Comparison of ENCODE assay signal across 14 cellular contexts in the genomic region with DNA sequence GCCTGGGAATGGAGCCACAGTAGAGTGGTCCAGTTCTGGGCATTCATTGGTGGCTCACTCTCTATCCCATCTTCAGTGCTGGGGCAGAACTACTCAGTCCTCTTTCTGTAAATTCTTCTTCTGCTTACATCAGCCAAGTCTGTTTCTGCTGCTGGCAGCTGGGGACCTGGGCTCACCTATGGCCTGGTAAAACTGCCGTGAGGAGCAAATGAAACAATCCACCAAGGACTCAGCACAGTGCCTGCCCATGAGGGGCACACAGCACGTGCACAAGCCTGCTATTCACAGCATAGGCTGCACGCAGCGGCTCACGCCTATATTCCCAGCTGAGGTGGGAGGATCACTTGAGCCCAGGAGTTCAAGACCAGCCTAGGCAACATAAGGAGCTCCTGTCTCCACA. TPM values are rescaled to one million over a fixed set of nuclear protein-coding genes. Genes with fewer than 3 reads are reported as not detected.
DNase-seq lines count a peak whose midpoint lies in the region; ATAC-seq, FAIRE-seq and TF ChIP-seq lines count a peak whose summit lies in the region.
"Had no signal": no experiment of that assay in that cellular context is flagged by ENCODE, and none has a peak within 500 bp of the region (broad histone marks: within the 10 kb centered on the region; RNA-seq: fewer than 3 reads in every experiment).

No MANE protein-coding gene starts in this region.

- no peaks in the 10 kb centered on the region for H3K27me3 ChIP-seq in osteoblast (ENCODE audit: insufficient read depth, low read length)

- peak overlapping the region in 3 of 5 experiments; percentile 45 to 55 (median 46) for H3K27ac Mint-ChIP-seq in brain
- H3K27ac Mint-ChIP-seq: B cell had no signal

- H2AFZ ChIP-seq in osteoblast (ENCODE audit: low read length), result peak overlapping the region; percentile 18

- H3K4me2 ChIP-seq in A549, result 0 out of 3 replicates have a peak overlapping the region, but pooled peaks have one; percentile 7
- no peak overlapping the region for H3K4me2 ChIP-seq in osteoblast (ENCODE audit: insufficient read depth, low read length)

- peaks cover 3% of the 10 kb centered on the region for H3K27me3 Mint-ChIP-seq in brain
- H3K27me3 Mint-ChIP-seq: B cell; CD4-positive, alpha-beta memory T cell had no signal

- no peak for TF ChIP-seq POLR2A in A549 (IDR thresholded peaks at IDR 0.05; ENCODE audit: low read length)

- peaks cover 42% of the 10 kb centered on the region for H3K4me1 Mint-ChIP-seq in brain

- no peaks in the 10 kb centered on the region for H4K20me1 ChIP-seq in osteoblast (ENCODE audit: insufficient read depth, low read length)

- peaks cover 62% of the 10 kb centered on the region for H3K4me1 ChIP-seq in A549
- 0 out of 2 replicates have a peak, but pooled peaks cover 2% of the 10 kb centered on the region for H3K4me1 ChIP-seq in HEK293 (ENCODE audit: control insufficient read depth, insufficient read depth, low read length)
- peaks cover 35% of the 10 kb centered on the region for H3K4me1 ChIP-seq in osteoblast (ENCODE audit: insufficient read depth, low read length)

- POLR2A ChIA-PET in A549 (lab: Yijun Ruan, JAX) (interaction anchor here (0.6 kb wide), 1 partner anchor 26 kb away, joined by 3 read pairs; no protein-coding TSS in a partner anchor), HEK293 (lab: Yijun Ruan, JAX) (no interaction called here)

- H3K36me3 Mint-ChIP-seq in brain, result no peaks in the 10 kb centered on the region
- H3K36me3 Mint-ChIP-seq: CD4-positive, alpha-beta memory T cell had no signal

- no peaks in the 10 kb centered on the region for H3K79me2 ChIP-seq in osteoblast (ENCODE audit: insufficient read depth, low read length)

- TF ChIP-seq EP300 in A549 (IDR thresholded peaks at IDR 0.05), result no peak

- H3K9me3 Mint-ChIP-seq in brain, result peaks cover 0 to 4% (median 0%) of the 10 kb centered on the region in 5 experiments
- H3K9me3 Mint-ChIP-seq: CD4-positive, alpha-beta memory T cell had no signal

- peak overlapping the region; percentile 78 to 89 for H3K27ac ChIP-seq in A549
- H3K27ac ChIP-seq in HEK293 (ENCODE audit: extremely low read depth, low read depth, low read length), result no peak overlapping the region
- no peak overlapping the region for H3K27ac ChIP-seq in osteoblast (ENCODE audit: low read depth, low read length)

- no peak overlapping the region for H3K4me3 Mint-ChIP-seq in brain
- H3K4me3 Mint-ChIP-seq: B cell; CD4-positive, alpha-beta memory T cell had no signal

- ATAC-seq in A549 (no peak), HG03460 (IDR thresholded peaks at IDR 0.05; ENCODE audit: unreplicated experiment) (no peak)

- TF ChIP-seq RAD21 in A549 (conservative IDR thresholded peaks at IDR 0.05 in 1 of 2, IDR thresholded peaks at IDR 0.05 in 1 of 2), result no peak

- no peak for TF ChIP-seq CTCF in A549 (IDR thresholded peaks at IDR 0.05)
- no peak for TF ChIP-seq CTCF in HEK293 (tag by site-specific recombination; IDR thresholded peaks at IDR 0.05)
- no peak for TF ChIP-seq CTCF in brain (conservative IDR thresholded peaks at IDR 0.05)
- TF ChIP-seq CTCF in osteoblast (IDR thresholded peaks at IDR 0.05; ENCODE audit: extremely low read depth, low read depth, low read length), result no peak

- H3K36me3 ChIP-seq in HEK293 (ENCODE audit: control insufficient read depth in 2 of 2, insufficient read depth in 1 of 2, low read length in 2 of 2), result no peaks in the 10 kb centered on the region
- no peaks in the 10 kb centered on the region for H3K36me3 ChIP-seq in osteoblast (ENCODE audit: insufficient read depth, low read length)

- H3K4me3 ChIP-seq in A549, result no peak overlapping the region
- H3K4me3 ChIP-seq in HEK293 (ENCODE audit: low read depth, low read length), result no peak overlapping the region
- H3K4me3 ChIP-seq in osteoblast (ENCODE audit: insufficient read depth, low read length), result no peak overlapping the region

- no peak for DNase-seq in A549 (ENCODE audit: low read depth in 1 of 2, low spot score in 1 of 2)
- DNase-seq in osteoblast (ENCODE audit: insufficient read length, low spot score, missing footprints), result no peak
- no peak for DNase-seq in NCI-H2227 (lab: John Stamatoyannopoulos, UW; ENCODE audit: unreplicated experiment)
- no peak for DNase-seq in GF-D8 (lab: John Stamatoyannopoulos, UW)
- DNase-seq in epidermal melanocyte (ENCODE audit: insufficient read length, low spot score), result no peak
- DNase-seq: CD4-positive, alpha-beta memory T cell; H7; NCI-H1436; NCI-H2107; SIG-M5 had no signal

- no peak for FAIRE-seq in A549 (lab: Jason Lieb, UNC)

- CTCF ChIA-PET in A549 (lab: Yijun Ruan, JAX) (interaction anchor here (0.6 to 2.2 kb wide), 4 partner anchors 11 to 241 kb away, joined by 3 to 9 read pairs (median 4); no protein-coding TSS in a partner anchor), HEK293 (lab: Yijun Ruan, JAX) (interaction anchor here (0.6 to 2.0 kb wide), 6 partner anchors 32 to 666 kb away, joined by 3 to 5 read pairs (median 4); no protein-coding TSS in a partner anchor)

- H3K9me3 ChIP-seq in A549 (no peaks in the 10 kb centered on the region), HEK293 (ENCODE audit: control insufficient read depth, insufficient read depth, low read depth, low read length) (no peaks in the 10 kb centered on the region), osteoblast (ENCODE audit: low read depth, low read length) (no peaks in the 10 kb centered on the region)

- WGBS in A549 (ENCODE audit: missing lambda C conversion rate), result 86% methylated on average over 5 of the region's 5 CpGs

TF ChIP-seq in A549, 52 proteins besides CTCF, POLR2A, EP300 and RAD21 (continues in another document):
- TF ChIP-seq, protein P1, sequence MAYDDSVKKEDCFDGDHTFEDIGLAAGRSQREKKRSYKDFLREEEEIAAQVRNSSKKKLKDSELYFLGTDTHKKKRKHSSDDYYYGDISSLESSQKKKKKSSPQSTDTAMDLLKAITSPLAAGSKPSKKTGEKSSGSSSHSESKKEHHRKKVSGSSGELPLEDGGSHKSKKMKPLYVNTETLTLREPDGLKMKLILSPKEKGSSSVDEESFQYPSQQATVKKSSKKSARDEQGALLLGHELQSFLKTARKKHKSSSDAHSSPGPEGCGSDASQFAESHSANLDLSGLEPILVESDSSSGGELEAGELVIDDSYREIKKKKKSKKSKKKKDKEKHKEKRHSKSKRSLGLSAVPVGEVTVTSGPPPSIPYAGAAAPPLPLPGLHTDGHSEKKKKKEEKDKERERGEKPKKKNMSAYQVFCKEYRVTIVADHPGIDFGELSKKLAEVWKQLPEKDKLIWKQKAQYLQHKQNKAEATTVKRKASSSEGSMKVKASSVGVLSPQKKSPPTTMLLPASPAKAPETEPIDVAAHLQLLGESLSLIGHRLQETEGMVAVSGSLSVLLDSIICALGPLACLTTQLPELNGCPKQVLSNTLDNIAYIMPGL (CRISPR knock-in tag; IDR thresholded peaks at IDR 0.05; ENCODE audit: borderline replicate concordance), result no peak
- no peak for TF ChIP-seq ESRRA (IDR thresholded peaks at IDR 0.05; ENCODE audit: borderline replicate concordance, low read length)
- no peak for TF ChIP-seq SREBF2 (IDR thresholded peaks at IDR 0.05)
- no peak for TF ChIP-seq JUN (IDR thresholded peaks at IDR 0.05)
- no peak for TF ChIP-seq HOXB5 (CRISPR knock-in tag; IDR thresholded peaks at IDR 0.05)
- no peak for TF ChIP-seq FOSL2 (IDR thresholded peaks at IDR 0.05)
- no peak for TF ChIP-seq FOSL2 (CRISPR knock-in tag; IDR thresholded peaks at IDR 0.05)
- TF ChIP-seq CEBPB (IDR thresholded peaks at IDR 0.05), result no peak

TF ChIP-seq in HEK293, 187 proteins besides CTCF, POLR2A, EP300 and RAD21 (continues in another document):
- TF ChIP-seq ZNF660 (tag by site-specific recombination; IDR thresholded peaks at IDR 0.05) (no peak), ZNF600 (tag by site-specific recombination; IDR thresholded peaks at IDR 0.05) (no peak)
- TF ChIP-seq, protein P2, sequence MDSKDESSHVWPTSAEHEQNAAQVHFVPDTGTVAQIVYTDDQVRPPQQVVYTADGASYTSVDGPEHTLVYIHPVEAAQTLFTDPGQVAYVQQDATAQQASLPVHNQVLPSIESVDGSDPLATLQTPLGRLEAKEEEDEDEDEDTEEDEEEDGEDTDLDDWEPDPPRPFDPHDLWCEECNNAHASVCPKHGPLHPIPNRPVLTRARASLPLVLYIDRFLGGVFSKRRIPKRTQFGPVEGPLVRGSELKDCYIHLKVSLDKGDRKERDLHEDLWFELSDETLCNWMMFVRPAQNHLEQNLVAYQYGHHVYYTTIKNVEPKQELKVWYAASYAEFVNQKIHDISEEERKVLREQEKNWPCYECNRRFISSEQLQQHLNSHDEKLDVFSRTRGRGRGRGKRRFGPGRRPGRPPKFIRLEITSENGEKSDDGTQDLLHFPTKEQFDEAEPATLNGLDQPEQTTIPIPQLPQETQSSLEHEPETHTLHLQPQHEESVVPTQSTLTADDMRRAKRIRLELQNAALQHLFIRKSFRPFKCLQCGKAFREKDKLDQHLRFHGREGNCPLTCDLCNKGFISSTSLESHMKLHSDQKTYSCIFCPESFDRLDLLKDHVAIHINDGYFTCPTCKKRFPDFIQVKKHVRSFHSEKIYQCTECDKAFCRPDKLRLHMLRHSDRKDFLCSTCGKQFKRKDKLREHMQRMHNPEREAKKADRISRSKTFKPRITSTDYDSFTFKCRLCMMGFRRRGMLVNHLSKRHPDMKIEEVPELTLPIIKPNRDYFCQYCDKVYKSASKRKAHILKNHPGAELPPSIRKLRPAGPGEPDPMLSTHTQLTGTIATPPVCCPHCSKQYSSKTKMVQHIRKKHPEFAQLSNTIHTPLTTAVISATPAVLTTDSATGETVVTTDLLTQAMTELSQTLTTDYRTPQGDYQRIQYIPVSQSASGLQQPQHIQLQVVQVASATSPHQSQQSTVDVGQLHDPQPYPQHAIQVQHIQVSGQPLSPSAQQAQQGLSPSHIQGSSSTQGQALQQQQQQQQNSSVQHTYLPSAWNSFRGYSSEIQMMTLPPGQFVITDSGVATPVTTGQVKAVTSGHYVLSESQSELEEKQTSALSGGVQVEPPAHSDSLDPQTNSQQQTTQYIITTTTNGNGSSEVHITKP (tag by site-specific recombination; IDR thresholded peaks at IDR 0.05), result peak; percentile 41

RNA-seq across cellular contexts. Expression of a gene that starts 30.9 kb away (rescaled TPM):
- polyA plus RNA-seq in A549 (2011; rRNA removed) (6.3 and 6.7 TPM in 2 replicates), A549 (2017; fragmentation: RNase III; extraction: RNeasy Plus Mini Kit Qiagen cat#74134 plus additional on column Dnase treatment) (8.9 to 10.7 TPM (median 9.7 TPM) in 3 replicates), brain (ENCODE audit: insufficient read depth, low read depth, low replicate concordance) (97.4 TPM)
- polyA plus RNA-seq in A549 (2012; cell fraction: cytosol; rRNA removed), result 5.9 and 8.5 TPM in 2 replicates
- 3.6 and 5.0 TPM in 2 replicates for polyA plus RNA-seq in A549 (2012; cell fraction: nucleus; rRNA removed)
- polyA minus RNA-seq in A549 (2011; rRNA and poly(A)+ RNA removed), result 4.3 and 4.4 TPM in 2 replicates
- 13.0 and 13.8 TPM in 2 replicates for total RNA-seq in osteoblast

RNA-seq across cellular contexts. Expression of a gene that starts 50.6 kb away (rescaled TPM):
- polyA plus RNA-seq in A549 (2011; rRNA removed), result 197 and 216 TPM in 2 replicates
- polyA plus RNA-seq in A549 (2012; cell fraction: cytosol; rRNA removed), result 250 and 441 TPM in 2 replicates
- polyA plus RNA-seq in A549 (2012; cell fraction: nucleus; rRNA removed), result 173 and 229 TPM in 2 replicates
- polyA plus RNA-seq in A549 (2017; fragmentation: RNase III; extraction: RNeasy Plus Mini Kit Qiagen cat#74134 plus additional on column Dnase treatment), result 197 to 227 TPM (median 218 TPM) in 3 replicates
- polyA minus RNA-seq in A549 (2011; rRNA and poly(A)+ RNA removed), result 215 and 242 TPM in 2 replicates
- polyA plus RNA-seq in brain (ENCODE audit: insufficient read depth, low read depth, low replicate concordance), result 96.6 TPM
- 33.3 and 38.6 TPM in 2 replicates for total RNA-seq in osteoblast

Comparison
In these comparisons a context has a peak if more than half of its experiments do, and no peak if none do; other contexts are left out.
1. H3K27ac ChIP-seq: peak in A549 (2 of 2); none in HEK293 (single experiment) and osteoblast (single experiment).